1 cellular context compared by ENCODE assay signal in the genomic region with DNA sequence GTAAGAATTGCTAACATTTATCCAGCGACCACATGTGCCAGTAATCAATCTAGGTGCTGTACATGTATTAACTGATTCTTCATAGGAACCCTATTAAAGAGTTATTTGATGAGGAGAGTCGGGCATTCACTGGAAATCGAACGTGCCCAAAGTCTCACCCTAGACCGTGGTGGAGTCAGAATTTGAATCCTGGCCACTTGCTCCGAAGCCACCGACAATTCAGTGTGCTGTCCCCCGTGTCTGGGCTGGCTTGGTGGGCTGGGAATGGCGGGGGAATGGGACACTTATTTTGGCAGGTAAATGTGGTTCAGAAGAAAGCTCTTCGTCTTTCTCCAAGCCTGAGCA.
TF ChIP-seq lines count a peak whose summit lies in the region.

No MANE protein-coding gene starts in this region.

TF ChIP-seq in H1, 55 proteins besides CTCF, POLR2A, EP300 and RAD21:
- TF ChIP-seq CBX8 (IDR thresholded peaks at IDR 0.05; ENCODE audit: borderline replicate concordance, low read depth, low read length): no peak
- no peak for TF ChIP-seq PHF8 (conservative IDR thresholded peaks at IDR 0.05; ENCODE audit: low read depth, low read length)
- TF ChIP-seq, protein P1, sequence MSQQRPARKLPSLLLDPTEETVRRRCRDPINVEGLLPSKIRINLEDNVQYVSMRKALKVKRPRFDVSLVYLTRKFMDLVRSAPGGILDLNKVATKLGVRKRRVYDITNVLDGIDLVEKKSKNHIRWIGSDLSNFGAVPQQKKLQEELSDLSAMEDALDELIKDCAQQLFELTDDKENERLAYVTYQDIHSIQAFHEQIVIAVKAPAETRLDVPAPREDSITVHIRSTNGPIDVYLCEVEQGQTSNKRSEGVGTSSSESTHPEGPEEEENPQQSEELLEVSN (IDR thresholded peaks at IDR 0.05): no peak
- no peak for TF ChIP-seq RNF2 (IDR thresholded peaks at IDR 0.05; ENCODE audit: borderline replicate concordance, low read depth, low read length, missing control alignments, poor library complexity, severe bottlenecking)
- TF ChIP-seq, protein P2, sequence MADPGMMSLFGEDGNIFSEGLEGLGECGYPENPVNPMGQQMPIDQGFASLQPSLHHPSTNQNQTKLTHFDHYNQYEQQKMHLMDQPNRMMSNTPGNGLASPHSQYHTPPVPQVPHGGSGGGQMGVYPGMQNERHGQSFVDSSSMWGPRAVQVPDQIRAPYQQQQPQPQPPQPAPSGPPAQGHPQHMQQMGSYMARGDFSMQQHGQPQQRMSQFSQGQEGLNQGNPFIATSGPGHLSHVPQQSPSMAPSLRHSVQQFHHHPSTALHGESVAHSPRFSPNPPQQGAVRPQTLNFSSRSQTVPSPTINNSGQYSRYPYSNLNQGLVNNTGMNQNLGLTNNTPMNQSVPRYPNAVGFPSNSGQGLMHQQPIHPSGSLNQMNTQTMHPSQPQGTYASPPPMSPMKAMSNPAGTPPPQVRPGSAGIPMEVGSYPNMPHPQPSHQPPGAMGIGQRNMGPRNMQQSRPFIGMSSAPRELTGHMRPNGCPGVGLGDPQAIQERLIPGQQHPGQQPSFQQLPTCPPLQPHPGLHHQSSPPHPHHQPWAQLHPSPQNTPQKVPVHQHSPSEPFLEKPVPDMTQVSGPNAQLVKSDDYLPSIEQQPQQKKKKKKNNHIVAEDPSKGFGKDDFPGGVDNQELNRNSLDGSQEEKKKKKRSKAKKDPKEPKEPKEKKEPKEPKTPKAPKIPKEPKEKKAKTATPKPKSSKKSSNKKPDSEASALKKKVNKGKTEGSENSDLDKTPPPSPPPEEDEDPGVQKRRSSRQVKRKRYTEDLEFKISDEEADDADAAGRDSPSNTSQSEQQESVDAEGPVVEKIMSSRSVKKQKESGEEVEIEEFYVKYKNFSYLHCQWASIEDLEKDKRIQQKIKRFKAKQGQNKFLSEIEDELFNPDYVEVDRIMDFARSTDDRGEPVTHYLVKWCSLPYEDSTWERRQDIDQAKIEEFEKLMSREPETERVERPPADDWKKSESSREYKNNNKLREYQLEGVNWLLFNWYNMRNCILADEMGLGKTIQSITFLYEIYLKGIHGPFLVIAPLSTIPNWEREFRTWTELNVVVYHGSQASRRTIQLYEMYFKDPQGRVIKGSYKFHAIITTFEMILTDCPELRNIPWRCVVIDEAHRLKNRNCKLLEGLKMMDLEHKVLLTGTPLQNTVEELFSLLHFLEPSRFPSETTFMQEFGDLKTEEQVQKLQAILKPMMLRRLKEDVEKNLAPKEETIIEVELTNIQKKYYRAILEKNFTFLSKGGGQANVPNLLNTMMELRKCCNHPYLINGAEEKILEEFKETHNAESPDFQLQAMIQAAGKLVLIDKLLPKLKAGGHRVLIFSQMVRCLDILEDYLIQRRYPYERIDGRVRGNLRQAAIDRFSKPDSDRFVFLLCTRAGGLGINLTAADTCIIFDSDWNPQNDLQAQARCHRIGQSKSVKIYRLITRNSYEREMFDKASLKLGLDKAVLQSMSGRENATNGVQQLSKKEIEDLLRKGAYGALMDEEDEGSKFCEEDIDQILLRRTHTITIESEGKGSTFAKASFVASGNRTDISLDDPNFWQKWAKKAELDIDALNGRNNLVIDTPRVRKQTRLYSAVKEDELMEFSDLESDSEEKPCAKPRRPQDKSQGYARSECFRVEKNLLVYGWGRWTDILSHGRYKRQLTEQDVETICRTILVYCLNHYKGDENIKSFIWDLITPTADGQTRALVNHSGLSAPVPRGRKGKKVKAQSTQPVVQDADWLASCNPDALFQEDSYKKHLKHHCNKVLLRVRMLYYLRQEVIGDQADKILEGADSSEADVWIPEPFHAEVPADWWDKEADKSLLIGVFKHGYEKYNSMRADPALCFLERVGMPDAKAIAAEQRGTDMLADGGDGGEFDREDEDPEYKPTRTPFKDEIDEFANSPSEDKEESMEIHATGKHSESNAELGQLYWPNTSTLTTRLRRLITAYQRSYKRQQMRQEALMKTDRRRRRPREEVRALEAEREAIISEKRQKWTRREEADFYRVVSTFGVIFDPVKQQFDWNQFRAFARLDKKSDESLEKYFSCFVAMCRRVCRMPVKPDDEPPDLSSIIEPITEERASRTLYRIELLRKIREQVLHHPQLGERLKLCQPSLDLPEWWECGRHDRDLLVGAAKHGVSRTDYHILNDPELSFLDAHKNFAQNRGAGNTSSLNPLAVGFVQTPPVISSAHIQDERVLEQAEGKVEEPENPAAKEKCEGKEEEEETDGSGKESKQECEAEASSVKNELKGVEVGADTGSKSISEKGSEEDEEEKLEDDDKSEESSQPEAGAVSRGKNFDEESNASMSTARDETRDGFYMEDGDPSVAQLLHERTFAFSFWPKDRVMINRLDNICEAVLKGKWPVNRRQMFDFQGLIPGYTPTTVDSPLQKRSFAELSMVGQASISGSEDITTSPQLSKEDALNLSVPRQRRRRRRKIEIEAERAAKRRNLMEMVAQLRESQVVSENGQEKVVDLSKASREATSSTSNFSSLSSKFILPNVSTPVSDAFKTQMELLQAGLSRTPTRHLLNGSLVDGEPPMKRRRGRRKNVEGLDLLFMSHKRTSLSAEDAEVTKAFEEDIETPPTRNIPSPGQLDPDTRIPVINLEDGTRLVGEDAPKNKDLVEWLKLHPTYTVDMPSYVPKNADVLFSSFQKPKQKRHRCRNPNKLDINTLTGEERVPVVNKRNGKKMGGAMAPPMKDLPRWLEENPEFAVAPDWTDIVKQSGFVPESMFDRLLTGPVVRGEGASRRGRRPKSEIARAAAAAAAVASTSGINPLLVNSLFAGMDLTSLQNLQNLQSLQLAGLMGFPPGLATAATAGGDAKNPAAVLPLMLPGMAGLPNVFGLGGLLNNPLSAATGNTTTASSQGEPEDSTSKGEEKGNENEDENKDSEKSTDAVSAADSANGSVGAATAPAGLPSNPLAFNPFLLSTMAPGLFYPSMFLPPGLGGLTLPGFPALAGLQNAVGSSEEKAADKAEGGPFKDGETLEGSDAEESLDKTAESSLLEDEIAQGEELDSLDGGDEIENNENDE (IDR thresholded peaks at IDR 0.05; ENCODE audit: insufficient replicate concordance, low read length): no peak
- no peak for TF ChIP-seq ASH2L (IDR thresholded peaks at IDR 0.05; ENCODE audit: low read length)
- TF ChIP-seq MAFK (IDR thresholded peaks at IDR 0.05; ENCODE audit: low read depth, low read length): no peak
- TF ChIP-seq MAX (IDR thresholded peaks at IDR 0.05): no peak
- TF ChIP-seq, protein P3, sequence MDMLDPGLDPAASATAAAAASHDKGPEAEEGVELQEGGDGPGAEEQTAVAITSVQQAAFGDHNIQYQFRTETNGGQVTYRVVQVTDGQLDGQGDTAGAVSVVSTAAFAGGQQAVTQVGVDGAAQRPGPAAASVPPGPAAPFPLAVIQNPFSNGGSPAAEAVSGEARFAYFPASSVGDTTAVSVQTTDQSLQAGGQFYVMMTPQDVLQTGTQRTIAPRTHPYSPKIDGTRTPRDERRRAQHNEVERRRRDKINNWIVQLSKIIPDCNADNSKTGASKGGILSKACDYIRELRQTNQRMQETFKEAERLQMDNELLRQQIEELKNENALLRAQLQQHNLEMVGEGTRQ (IDR thresholded peaks at IDR 0.05; ENCODE audit: low read length): no peak
- TF ChIP-seq TAF7 (optimal IDR thresholded peaks at IDR 0.05; ENCODE audit: borderline replicate concordance, low read depth, low read length): no peak
- TF ChIP-seq SIN3A (conservative IDR thresholded peaks at IDR 0.05 in 1 of 2, IDR thresholded peaks at IDR 0.05 in 1 of 2; ENCODE audit: low read depth in 1 of 2, low read length in 2 of 2): no peak
- no peak for TF ChIP-seq CTBP2 (IDR thresholded peaks at IDR 0.05; ENCODE audit: borderline replicate concordance, insufficient read depth, insufficient read length, low read length)
- TF ChIP-seq RFX5 (IDR thresholded peaks at IDR 0.05; ENCODE audit: borderline replicate concordance, low read depth, low read length): no peak
- no peak for TF ChIP-seq SAP30 (IDR thresholded peaks at IDR 0.05; ENCODE audit: insufficient read depth, insufficient replicate concordance, low read length)
- TF ChIP-seq CEBPB (IDR thresholded peaks at IDR 0.05; ENCODE audit: low read depth, low read length): no peak
- no peak for TF ChIP-seq SUZ12 (IDR thresholded peaks at IDR 0.05; ENCODE audit: low read length)
- TF ChIP-seq FOSL1 (IDR thresholded peaks at IDR 0.05; ENCODE audit: insufficient read depth, low read depth, low read length): no peak
- no peak for TF ChIP-seq SRF (IDR thresholded peaks at IDR 0.05; ENCODE audit: low read depth, low read length)
- no peak for TF ChIP-seq SIX5 (IDR thresholded peaks at IDR 0.05; ENCODE audit: low read depth, low read length)
